ENCODE assay signal across 1 cellular context in genomic region chr17:67244621-67245072, GRCh38.
TF ChIP-seq lines count a peak whose summit lies in the region.

No MANE protein-coding gene starts in this region.

TF ChIP-seq in HepG2, 621 proteins besides CTCF, POLR2A, EP300 and RAD21 (continued from another document and continues in another):
- TF ChIP-seq, protein P1, sequence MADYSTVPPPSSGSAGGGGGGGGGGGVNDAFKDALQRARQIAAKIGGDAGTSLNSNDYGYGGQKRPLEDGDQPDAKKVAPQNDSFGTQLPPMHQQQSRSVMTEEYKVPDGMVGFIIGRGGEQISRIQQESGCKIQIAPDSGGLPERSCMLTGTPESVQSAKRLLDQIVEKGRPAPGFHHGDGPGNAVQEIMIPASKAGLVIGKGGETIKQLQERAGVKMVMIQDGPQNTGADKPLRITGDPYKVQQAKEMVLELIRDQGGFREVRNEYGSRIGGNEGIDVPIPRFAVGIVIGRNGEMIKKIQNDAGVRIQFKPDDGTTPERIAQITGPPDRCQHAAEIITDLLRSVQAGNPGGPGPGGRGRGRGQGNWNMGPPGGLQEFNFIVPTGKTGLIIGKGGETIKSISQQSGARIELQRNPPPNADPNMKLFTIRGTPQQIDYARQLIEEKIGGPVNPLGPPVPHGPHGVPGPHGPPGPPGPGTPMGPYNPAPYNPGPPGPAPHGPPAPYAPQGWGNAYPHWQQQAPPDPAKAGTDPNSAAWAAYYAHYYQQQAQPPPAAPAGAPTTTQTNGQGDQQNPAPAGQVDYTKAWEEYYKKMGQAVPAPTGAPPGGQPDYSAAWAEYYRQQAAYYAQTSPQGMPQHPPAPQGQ (CRISPR knock-in tag; IDR thresholded peaks at IDR 0.05; ENCODE audit: borderline replicate concordance), result no peak
- TF ChIP-seq SNAPC2 (CRISPR knock-in tag; IDR thresholded peaks at IDR 0.05) (no peak), HHEX (CRISPR knock-in tag; IDR thresholded peaks at IDR 0.05) (no peak), DNMT1 (CRISPR knock-in tag; IDR thresholded peaks at IDR 0.05) (no peak), ZNF329 (CRISPR knock-in tag; IDR thresholded peaks at IDR 0.05; ENCODE audit: low read depth) (no peak), CHD4 (IDR thresholded peaks at IDR 0.05; ENCODE audit: borderline replicate concordance, low read length) (no peak), FOXA1 (IDR thresholded peaks at IDR 0.05) (no peak), FOXA1 (CRISPR knock-in tag; IDR thresholded peaks at IDR 0.05) (no peak), ZNF546 (CRISPR knock-in tag; conservative IDR thresholded peaks at IDR 0.05) (no peak), SIN3A (IDR thresholded peaks at IDR 0.05; ENCODE audit: borderline replicate concordance, low read depth, low read length) (no peak), EHMT2 (IDR thresholded peaks at IDR 0.05; ENCODE audit: borderline replicate concordance, low read depth, low read length) (no peak), ZNF567 (CRISPR knock-in tag; IDR thresholded peaks at IDR 0.05; ENCODE audit: borderline replicate concordance) (no peak), HNRNPL (IDR thresholded peaks at IDR 0.05; ENCODE audit: low read depth, low read length) (no peak), FOXA3 (CRISPR knock-in tag; IDR thresholded peaks at IDR 0.05) (no peak), FOXM1 (CRISPR knock-in tag; IDR thresholded peaks at IDR 0.05) (no peak), RORA (CRISPR knock-in tag; IDR thresholded peaks at IDR 0.05) (no peak), ARID2 (CRISPR knock-in tag; IDR thresholded peaks at IDR 0.05; ENCODE audit: borderline replicate concordance) (no peak), ZBTB20 (CRISPR knock-in tag; IDR thresholded peaks at IDR 0.05; ENCODE audit: borderline replicate concordance, low read depth) (no peak), ELF3 (CRISPR knock-in tag; IDR thresholded peaks at IDR 0.05) (0 out of 2 replicates have a peak, but pooled peaks have one; percentile 1), BHLHE40 (IDR thresholded peaks at IDR 0.05; ENCODE audit: low read length) (peak; percentile 5; the same call in 1 of the 2 replicates), SCMH1 (CRISPR knock-in tag; IDR thresholded peaks at IDR 0.05; ENCODE audit: borderline replicate concordance) (no peak), ZNF747 (CRISPR knock-in tag; IDR thresholded peaks at IDR 0.05; ENCODE audit: borderline replicate concordance) (peak; percentile 9; the same call in 1 of the 2 replicates), NRL (CRISPR knock-in tag; IDR thresholded peaks at IDR 0.05; ENCODE audit: borderline replicate concordance) (no peak), ZNF616 (CRISPR knock-in tag; IDR thresholded peaks at IDR 0.05; ENCODE audit: low read depth) (peak; percentile 21; the same call in 1 of the 2 replicates), HNRNPUL1 (IDR thresholded peaks at IDR 0.05; ENCODE audit: low read depth, low read length) (no peak), ZNF572 (CRISPR knock-in tag; IDR thresholded peaks at IDR 0.05) (no peak), ZNF614 (CRISPR knock-in tag; IDR thresholded peaks at IDR 0.05; ENCODE audit: borderline replicate concordance) (no peak), PAWR (CRISPR knock-in tag; IDR thresholded peaks at IDR 0.05; ENCODE audit: borderline replicate concordance) (no peak), CC2D1A (CRISPR knock-in tag; IDR thresholded peaks at IDR 0.05) (no peak), FOXO1 (CRISPR knock-in tag; IDR thresholded peaks at IDR 0.05) (peak; percentile 25; the same call in 1 of the 2 replicates), TOPORS (CRISPR knock-in tag; IDR thresholded peaks at IDR 0.05) (no peak), ZNF318 (CRISPR knock-in tag; IDR thresholded peaks at IDR 0.05) (no peak), GPBP1L1 (CRISPR knock-in tag; IDR thresholded peaks at IDR 0.05) (no peak), HINFP (CRISPR knock-in tag; IDR thresholded peaks at IDR 0.05; ENCODE audit: low read depth) (no peak), ZNF44 (CRISPR knock-in tag; IDR thresholded peaks at IDR 0.05) (no peak)
- TF ChIP-seq, protein P2, sequence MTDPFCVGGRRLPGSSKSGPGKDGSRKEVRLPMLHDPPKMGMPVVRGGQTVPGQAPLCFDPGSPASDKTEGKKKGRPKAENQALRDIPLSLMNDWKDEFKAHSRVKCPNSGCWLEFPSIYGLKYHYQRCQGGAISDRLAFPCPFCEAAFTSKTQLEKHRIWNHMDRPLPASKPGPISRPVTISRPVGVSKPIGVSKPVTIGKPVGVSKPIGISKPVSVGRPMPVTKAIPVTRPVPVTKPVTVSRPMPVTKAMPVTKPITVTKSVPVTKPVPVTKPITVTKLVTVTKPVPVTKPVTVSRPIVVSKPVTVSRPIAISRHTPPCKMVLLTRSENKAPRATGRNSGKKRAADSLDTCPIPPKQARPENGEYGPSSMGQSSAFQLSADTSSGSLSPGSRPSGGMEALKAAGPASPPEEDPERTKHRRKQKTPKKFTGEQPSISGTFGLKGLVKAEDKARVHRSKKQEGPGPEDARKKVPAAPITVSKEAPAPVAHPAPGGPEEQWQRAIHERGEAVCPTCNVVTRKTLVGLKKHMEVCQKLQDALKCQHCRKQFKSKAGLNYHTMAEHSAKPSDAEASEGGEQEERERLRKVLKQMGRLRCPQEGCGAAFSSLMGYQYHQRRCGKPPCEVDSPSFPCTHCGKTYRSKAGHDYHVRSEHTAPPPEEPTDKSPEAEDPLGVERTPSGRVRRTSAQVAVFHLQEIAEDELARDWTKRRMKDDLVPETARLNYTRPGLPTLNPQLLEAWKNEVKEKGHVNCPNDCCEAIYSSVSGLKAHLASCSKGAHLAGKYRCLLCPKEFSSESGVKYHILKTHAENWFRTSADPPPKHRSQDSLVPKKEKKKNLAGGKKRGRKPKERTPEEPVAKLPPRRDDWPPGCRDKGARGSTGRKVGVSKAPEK (CRISPR knock-in tag; IDR thresholded peaks at IDR 0.05; ENCODE audit: borderline replicate concordance), result no peak
- TF ChIP-seq, protein P3, sequence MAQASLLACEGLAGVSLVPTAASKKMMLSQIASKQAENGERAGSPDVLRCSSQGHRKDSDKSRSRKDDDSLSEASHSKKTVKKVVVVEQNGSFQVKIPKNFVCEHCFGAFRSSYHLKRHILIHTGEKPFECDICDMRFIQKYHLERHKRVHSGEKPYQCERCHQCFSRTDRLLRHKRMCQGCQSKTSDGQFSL (CRISPR knock-in tag; IDR thresholded peaks at IDR 0.05), result peak; percentile 58; the same call in 1 of the 2 replicates
- TF ChIP-seq, protein P4, sequence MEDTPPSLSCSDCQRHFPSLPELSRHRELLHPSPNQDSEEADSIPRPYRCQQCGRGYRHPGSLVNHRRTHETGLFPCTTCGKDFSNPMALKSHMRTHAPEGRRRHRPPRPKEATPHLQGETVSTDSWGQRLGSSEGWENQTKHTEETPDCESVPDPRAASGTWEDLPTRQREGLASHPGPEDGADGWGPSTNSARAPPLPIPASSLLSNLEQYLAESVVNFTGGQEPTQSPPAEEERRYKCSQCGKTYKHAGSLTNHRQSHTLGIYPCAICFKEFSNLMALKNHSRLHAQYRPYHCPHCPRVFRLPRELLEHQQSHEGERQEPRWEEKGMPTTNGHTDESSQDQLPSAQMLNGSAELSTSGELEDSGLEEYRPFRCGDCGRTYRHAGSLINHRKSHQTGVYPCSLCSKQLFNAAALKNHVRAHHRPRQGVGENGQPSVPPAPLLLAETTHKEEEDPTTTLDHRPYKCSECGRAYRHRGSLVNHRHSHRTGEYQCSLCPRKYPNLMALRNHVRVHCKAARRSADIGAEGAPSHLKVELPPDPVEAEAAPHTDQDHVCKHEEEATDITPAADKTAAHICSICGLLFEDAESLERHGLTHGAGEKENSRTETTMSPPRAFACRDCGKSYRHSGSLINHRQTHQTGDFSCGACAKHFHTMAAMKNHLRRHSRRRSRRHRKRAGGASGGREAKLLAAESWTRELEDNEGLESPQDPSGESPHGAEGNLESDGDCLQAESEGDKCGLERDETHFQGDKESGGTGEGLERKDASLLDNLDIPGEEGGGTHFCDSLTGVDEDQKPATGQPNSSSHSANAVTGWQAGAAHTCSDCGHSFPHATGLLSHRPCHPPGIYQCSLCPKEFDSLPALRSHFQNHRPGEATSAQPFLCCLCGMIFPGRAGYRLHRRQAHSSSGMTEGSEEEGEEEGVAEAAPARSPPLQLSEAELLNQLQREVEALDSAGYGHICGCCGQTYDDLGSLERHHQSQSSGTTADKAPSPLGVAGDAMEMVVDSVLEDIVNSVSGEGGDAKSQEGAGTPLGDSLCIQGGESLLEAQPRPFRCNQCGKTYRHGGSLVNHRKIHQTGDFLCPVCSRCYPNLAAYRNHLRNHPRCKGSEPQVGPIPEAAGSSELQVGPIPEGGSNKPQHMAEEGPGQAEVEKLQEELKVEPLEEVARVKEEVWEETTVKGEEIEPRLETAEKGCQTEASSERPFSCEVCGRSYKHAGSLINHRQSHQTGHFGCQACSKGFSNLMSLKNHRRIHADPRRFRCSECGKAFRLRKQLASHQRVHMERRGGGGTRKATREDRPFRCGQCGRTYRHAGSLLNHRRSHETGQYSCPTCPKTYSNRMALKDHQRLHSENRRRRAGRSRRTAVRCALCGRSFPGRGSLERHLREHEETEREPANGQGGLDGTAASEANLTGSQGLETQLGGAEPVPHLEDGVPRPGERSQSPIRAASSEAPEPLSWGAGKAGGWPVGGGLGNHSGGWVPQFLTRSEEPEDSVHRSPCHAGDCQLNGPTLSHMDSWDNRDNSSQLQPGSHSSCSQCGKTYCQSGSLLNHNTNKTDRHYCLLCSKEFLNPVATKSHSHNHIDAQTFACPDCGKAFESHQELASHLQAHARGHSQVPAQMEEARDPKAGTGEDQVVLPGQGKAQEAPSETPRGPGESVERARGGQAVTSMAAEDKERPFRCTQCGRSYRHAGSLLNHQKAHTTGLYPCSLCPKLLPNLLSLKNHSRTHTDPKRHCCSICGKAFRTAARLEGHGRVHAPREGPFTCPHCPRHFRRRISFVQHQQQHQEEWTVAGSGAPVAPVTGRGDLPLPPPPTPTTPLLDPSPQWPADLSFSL (CRISPR knock-in tag; IDR thresholded peaks at IDR 0.05), result no peak
